ENCODE assay signal across 25 cellular contexts in genomic region chr14:81309511-81309910, GRCh38.
"Had no signal": no experiment of that assay in that cellular context is flagged by ENCODE, and none has a peak within 500 bp of the region (broad histone marks: within the 10 kb centered on the region; RNA-seq: fewer than 3 reads in every experiment).

No MANE protein-coding gene starts in this region.

- H3K4me1 Mint-ChIP-seq: activated CD4-positive, alpha-beta T cell treated with anti-CD3 and anti-CD28 coated beads, Interleukin-2, amount 10 ng/mL, durations not matched to agents 24 days and 14 days; activated naive CD4-positive, alpha-beta T cell treated with anti-CD3 and anti-CD28 coated beads, Interleukin-2, amount 50 U/mL, for 24 hours; activated naive CD8-positive, alpha-beta T cell treated with anti-CD3 and anti-CD28 coated beads, Interleukin-2, amount 10 ng/mL, durations not matched to agents 7 days and 5 days had no signal

- H3K27ac Mint-ChIP-seq: activated CD4-positive, alpha-beta T cell treated with anti-CD3 and anti-CD28 coated beads, Interleukin-2, amount 10 ng/mL, durations not matched to agents 24 days and 14 days; activated CD8-positive, alpha-beta T cell treated with anti-CD3 and anti-CD28 coated beads, Interleukin-2, amount 10 ng/mL, durations not matched to agents 7 days and 5 days; activated naive CD4-positive, alpha-beta T cell treated with anti-CD3 and anti-CD28 coated beads, Interleukin-2, amount 50 U/mL, for 24 hours; activated naive CD8-positive, alpha-beta T cell treated with anti-CD3 and anti-CD28 coated beads, Interleukin-2, amount 10 ng/mL, durations not matched to agents 7 days and 5 days; activated T-cell treated with anti-CD3 and anti-CD28 coated beads, Interleukin-2, amount 50 U/mL, for 24 hours; activated T-helper 2 cell treated with anti-CD3 and anti-CD28 coated beads, Interferon-gamma antibody, Interleukin-2, Interleukin-4, amounts not matched to agents 10 μg/mL and 5 μg/mL and 100 μg/mL, durations not matched to agents 14 hours and 24 hours and 36 hours had no signal

- H3K36me3 ChIP-seq: breast epithelium, SJCRH30 had no signal

- H3K27ac ChIP-seq: body of pancreas, breast epithelium, SJCRH30, SK-N-MC, WERI-Rb-1 had no signal

- H3K27me3 ChIP-seq: body of pancreas, breast epithelium, SJCRH30 had no signal

- H3K9me3 Mint-ChIP-seq: activated CD4-positive, alpha-beta T cell treated with anti-CD3 and anti-CD28 coated beads, Interleukin-2, amount 10 ng/mL, durations not matched to agents 24 days and 14 days; activated naive CD4-positive, alpha-beta T cell treated with anti-CD3 and anti-CD28 coated beads, Interleukin-2, amount 50 U/mL, for 24 hours; activated naive CD8-positive, alpha-beta T cell treated with anti-CD3 and anti-CD28 coated beads, Interleukin-2, amount 10 ng/mL, durations not matched to agents 7 days and 5 days; activated T-cell treated with anti-CD3 and anti-CD28 coated beads, Interleukin-2, amount 50 U/mL, for 24 hours; activated T-helper 2 cell treated with anti-CD3 and anti-CD28 coated beads, Interferon-gamma antibody, Interleukin-2, Interleukin-4, amounts not matched to agents 10 μg/mL and 5 μg/mL and 100 μg/mL, durations not matched to agents 14 hours and 24 hours and 36 hours had no signal

- H3K9me3 ChIP-seq: body of pancreas, breast epithelium, SJCRH30 had no signal

- H3K36me3 Mint-ChIP-seq: activated naive CD4-positive, alpha-beta T cell treated with anti-CD3 and anti-CD28 coated beads, Interleukin-2, amount 50 U/mL, for 24 hours; activated naive CD8-positive, alpha-beta T cell treated with anti-CD3 and anti-CD28 coated beads, Interleukin-2, amount 10 ng/mL, durations not matched to agents 7 days and 5 days had no signal

- H3K4me3 ChIP-seq: body of pancreas, breast epithelium, K562, SJCRH30, SK-N-MC had no signal

- DNase-seq: activated CD4-positive, alpha-beta T cell treated with anti-CD3 and anti-CD28 coated beads, Interleukin-2, amount 10 ng/mL, durations not matched to agents 24 days and 14 days; activated CD4-positive, alpha-beta T cell treated with anti-CD3 and anti-CD28 coated beads, Interleukin-2, amount 50 U/mL, for 4 hours; activated CD8-positive, alpha-beta T cell treated with anti-CD3 and anti-CD28 coated beads, Interleukin-2, amount 10 ng/mL, durations not matched to agents 7 days and 5 days; activated gamma-delta T cell; activated naive CD4-positive, alpha-beta T cell treated with Interleukin-2 at 50 U/mL for 16 hours; activated naive CD8-positive, alpha-beta T cell treated with anti-CD3 and anti-CD28 coated beads, Interleukin-2, amount 10 ng/mL, durations not matched to agents 7 days and 5 days; activated T-cell treated with anti-CD3 and anti-CD28 coated beads, Interleukin-2, amount 50 U/mL, for 24 hours; amygdala; body of pancreas; NCI-H1092 treated with DMSO at 0.1 percent for 48 hours; NCI-H146; NCI-H187; NCI-H2029 treated with DMSO at 0.1 percent for 48 hours; NCI-H226; NCI-H446 treated with DMSO at 0.1 percent for 48 hours; SHP77; SJCRH30; T1000; WERI-Rb-1 had no signal

- H3K27me3 Mint-ChIP-seq: activated CD4-positive, alpha-beta T cell treated with anti-CD3 and anti-CD28 coated beads, Interleukin-2, amount 10 ng/mL, durations not matched to agents 24 days and 14 days had no signal

- H3K4me3 Mint-ChIP-seq: activated CD4-positive, alpha-beta T cell treated with anti-CD3 and anti-CD28 coated beads, Interleukin-2, amount 10 ng/mL, durations not matched to agents 24 days and 14 days; activated CD8-positive, alpha-beta T cell treated with anti-CD3 and anti-CD28 coated beads, Interleukin-2, amount 10 ng/mL, durations not matched to agents 7 days and 5 days; activated naive CD4-positive, alpha-beta T cell treated with anti-CD3 and anti-CD28 coated beads, Interleukin-2, amount 50 U/mL, for 24 hours; activated naive CD8-positive, alpha-beta T cell treated with anti-CD3 and anti-CD28 coated beads, Interleukin-2, amount 10 ng/mL, durations not matched to agents 7 days and 5 days; activated T-cell treated with anti-CD3 and anti-CD28 coated beads, Interleukin-2, amount 50 U/mL, for 24 hours had no signal

- ATAC-seq: activated CD8-positive, alpha-beta T cell treated with anti-CD3 and anti-CD28 coated beads, Interleukin-2, amount 10 ng/mL, durations not matched to agents 7 days and 5 days; body of pancreas; K562; Panc1 had no signal

- H3K4me1 ChIP-seq: SJCRH30 had no signal
